8 cellular contexts compared by ENCODE assay signal in the genomic region with DNA sequence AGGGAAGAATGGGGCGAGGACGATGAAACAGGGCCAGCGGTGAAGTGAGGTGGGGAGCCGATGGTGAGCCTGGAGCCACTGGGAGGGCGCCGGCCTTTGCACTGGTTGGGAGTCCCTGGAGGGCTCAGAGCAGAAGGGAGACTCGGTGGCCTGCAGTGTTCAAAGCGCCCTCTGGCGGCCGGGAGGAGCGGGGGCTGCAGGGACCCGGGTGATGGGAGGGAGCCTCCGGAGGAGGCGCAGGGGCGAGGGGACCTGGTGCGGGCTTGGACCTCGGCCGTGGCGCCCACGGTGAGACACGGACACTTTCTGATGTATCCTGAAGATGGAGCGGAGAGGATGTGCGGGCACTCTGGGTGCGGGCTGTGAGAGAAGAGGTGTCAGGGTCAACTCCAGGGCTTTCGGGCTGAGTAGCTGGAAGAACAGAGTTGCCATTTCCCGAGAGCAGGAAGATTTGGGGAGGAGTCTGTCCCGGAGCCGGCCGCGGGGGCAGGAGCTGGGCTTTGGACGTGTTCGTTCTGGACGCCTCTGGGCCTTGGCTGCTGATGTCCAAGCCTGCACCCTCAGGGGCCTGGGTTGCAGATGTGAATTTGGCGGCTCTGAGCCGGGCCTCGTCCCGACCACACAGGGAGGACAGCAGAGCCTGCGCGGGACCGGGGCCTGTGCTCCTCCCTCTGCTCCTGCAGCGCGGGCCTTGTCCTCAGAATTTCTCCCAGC. TPM values are rescaled to one million over a fixed set of nuclear protein-coding genes. Genes with fewer than 3 reads are reported as not detected.
DNase-seq lines count a peak whose midpoint lies in the region; ATAC-seq and FAIRE-seq lines count a peak whose summit lies in the region.

No MANE protein-coding gene starts in this region.

- no peak overlapping the region for H2BK15ac ChIP-seq in mesendoderm (replicated peaks; ENCODE audit: low read depth)

- H3K18ac ChIP-seq in mesendoderm (ENCODE audit: low read length), result no peak overlapping the region

- H3K4me3 ChIP-seq in mesendoderm (ENCODE audit: low read length), result peak overlapping the region; percentile 47

- H3K36me3 ChIP-seq in mesendoderm (ENCODE audit: control insufficient read depth, insufficient read depth, low read length), result no peaks in the 10 kb centered on the region

- peak overlapping the region; percentile 92 for H3K4me2 ChIP-seq in mesendoderm (ENCODE audit: low read length)

- H4K5ac ChIP-seq in mesendoderm (ENCODE audit: low read length), result no peak overlapping the region

- peak overlapping the region; percentile 83 for H3K56ac ChIP-seq in mesendoderm (ENCODE audit: low read length)

- peak overlapping the region; percentile 74 for H3K9ac ChIP-seq in mesendoderm (ENCODE audit: low read length)

- H2AK5ac ChIP-seq in mesendoderm (ENCODE audit: low read length), result no peak overlapping the region

- FAIRE-seq in GM19239 (lab: Jason Lieb, UNC), result peak; percentile 84

- no peak overlapping the region for H3K23ac ChIP-seq in mesendoderm (ENCODE audit: low read length)

- ATAC-seq in GM18519 (IDR thresholded peaks at IDR 0.05; ENCODE audit: low FRiP score, unreplicated experiment), result no peak
- no peak for ATAC-seq in GM21717 (IDR thresholded peaks at IDR 0.05; ENCODE audit: unreplicated experiment)

- H3K9me3 Mint-ChIP-seq in activated CD4-positive, alpha-beta T cell treated with anti-CD3 and anti-CD28 coated beads, Interleukin-2, amount 10 ng/mL, durations not matched to agents 24 days and 14 days, result no peaks in the 10 kb centered on the region

- WGBS in mesendoderm (ENCODE audit: extremely low coverage, insufficient coverage, low lambda C conversion rate), result no CpG with 5 or more reads among the region's 42 CpGs

- no peak overlapping the region for H2BK5ac ChIP-seq in mesendoderm (ENCODE audit: low read length)

- no peaks in the 10 kb centered on the region for H3K4me1 ChIP-seq in mesendoderm (ENCODE audit: control insufficient read depth, low read depth, low read length)

- H3K27me3 ChIP-seq in mesendoderm (ENCODE audit: insufficient read depth, low read length, poor library complexity), result no peaks in the 10 kb centered on the region

- H3K79me2 ChIP-seq in mesendoderm (ENCODE audit: control insufficient read depth, insufficient read depth, low read length), result no peaks in the 10 kb centered on the region

- H4K8ac ChIP-seq in mesendoderm (ENCODE audit: low read depth, low read length), result no peak overlapping the region

- H3K4me3 Mint-ChIP-seq in activated CD4-positive, alpha-beta T cell treated with anti-CD3 and anti-CD28 coated beads, Interleukin-2, amount 10 ng/mL, durations not matched to agents 24 days and 14 days, result peak overlapping the region; percentile 27

- peaks cover 12% of the 10 kb centered on the region for H3K4me1 Mint-ChIP-seq in activated CD4-positive, alpha-beta T cell treated with anti-CD3 and anti-CD28 coated beads, Interleukin-2, amount 10 ng/mL, durations not matched to agents 24 days and 14 days

- intact Hi-C loops in activated CD4-positive, alpha-beta T cell treated with anti-CD3 and anti-CD28 coated beads, Interleukin-2, amount 10 ng/mL, durations not matched to agents 24 days and 14 days (cut with micrococcal nuclease), result loop anchor here (10.0 kb wide), 1 partner anchor 185 kb away; no protein-coding TSS in a partner anchor

- H3K27me3 Mint-ChIP-seq in activated CD4-positive, alpha-beta T cell treated with anti-CD3 and anti-CD28 coated beads, Interleukin-2, amount 10 ng/mL, durations not matched to agents 24 days and 14 days, result no peaks in the 10 kb centered on the region

- no peak overlapping the region for H2BK120ac ChIP-seq in mesendoderm (ENCODE audit: low read depth, low read length)

- no peak overlapping the region for H3K27ac ChIP-seq in mesendoderm (ENCODE audit: low read depth, low read length)

- no peak overlapping the region for H3K4ac ChIP-seq in mesendoderm (ENCODE audit: low read depth, low read length)

- H3K79me1 ChIP-seq in mesendoderm (ENCODE audit: low read length), result no peaks in the 10 kb centered on the region

- no peaks in the 10 kb centered on the region for H3K36me3 Mint-ChIP-seq in activated CD4-positive, alpha-beta T cell treated with anti-CD3 and anti-CD28 coated beads, Interleukin-2, amount 10 ng/mL, durations not matched to agents 24 days and 14 days (ENCODE audit: low read depth)

- DNase-seq in GM19239 (ENCODE audit: insufficient read length, low spot score) (peak; percentile 73), NCI-H2029 (lab: John Stamatoyannopoulos, UW) (peak; percentile 90), dermis microvascular lymphatic vessel endothelial cell (ENCODE audit: low read depth in 2 of 2) (peak; percentile 6 to 52), mesendoderm (peak; percentile 90)
- DNase-seq in activated CD4-positive, alpha-beta T cell treated with anti-CD3 and anti-CD28 coated beads, Interleukin-2, amount 10 ng/mL, durations not matched to agents 24 days and 14 days, result peak; percentile 94
- peak; percentile 51 to 70 for DNase-seq in stimulated activated CD8-positive, alpha-beta memory T cell treated with anti-CD3 and anti-CD28 coated beads, Interleukin-7, amount 100 ng/mL, for 1 hour (ENCODE audit: low read depth in 2 of 2)

- H3K27ac Mint-ChIP-seq in activated CD4-positive, alpha-beta T cell treated with anti-CD3 and anti-CD28 coated beads, Interleukin-2, amount 10 ng/mL, durations not matched to agents 24 days and 14 days, result no peak overlapping the region

RNA-seq across cellular contexts. Expression of a gene that starts 29.7 kb away (rescaled TPM):
- total RNA-seq in activated CD4-positive, alpha-beta T cell treated with anti-CD3 and anti-CD28 coated beads, Interleukin-2, amount 10 ng/mL, durations not matched to agents 24 days and 14 days, result not detected in 2 replicates
- 0.13 TPM in 1 of 2 replicates, not detected in the other for total RNA-seq in dermis microvascular lymphatic vessel endothelial cell
- polyA plus RNA-seq in mesendoderm (2013, experiment 1 of 2), result 0.41 TPM
- polyA plus RNA-seq in mesendoderm (2013, experiment 2 of 2), result 0.41 TPM

RNA-seq across cellular contexts. Expression of a gene that starts 33.2 kb away (rescaled TPM):
- 337 and 353 TPM in 2 replicates for total RNA-seq in activated CD4-positive, alpha-beta T cell treated with anti-CD3 and anti-CD28 coated beads, Interleukin-2, amount 10 ng/mL, durations not matched to agents 24 days and 14 days
- total RNA-seq in dermis microvascular lymphatic vessel endothelial cell, result 138 and 172 TPM in 2 replicates
- 308 TPM for polyA plus RNA-seq in mesendoderm (2013, experiment 1 of 2)
- 298 TPM for polyA plus RNA-seq in mesendoderm (2013, experiment 2 of 2)

Comparison
In these comparisons a context has a peak if more than half of its experiments do, and no peak if none do; other contexts are left out.
1. DNase-seq: peak in every context shown above with its lines; median percentile 94 in activated CD4-positive, alpha-beta T cell treated with anti-CD3 and anti-CD28 coated beads, Interleukin-2, amount 10 ng/mL, durations not matched to agents 24 days and 14 days; 90 in NCI-H2029; 90 in mesendoderm; 73 in GM19239; 60 in stimulated activated CD8-positive, alpha-beta memory T cell treated with anti-CD3 and anti-CD28 coated beads, Interleukin-7, amount 100 ng/mL, for 1 hour; 29 in dermis microvascular lymphatic vessel endothelial cell.